ENCODE assay signal across 8 cellular contexts in the genomic region with DNA sequence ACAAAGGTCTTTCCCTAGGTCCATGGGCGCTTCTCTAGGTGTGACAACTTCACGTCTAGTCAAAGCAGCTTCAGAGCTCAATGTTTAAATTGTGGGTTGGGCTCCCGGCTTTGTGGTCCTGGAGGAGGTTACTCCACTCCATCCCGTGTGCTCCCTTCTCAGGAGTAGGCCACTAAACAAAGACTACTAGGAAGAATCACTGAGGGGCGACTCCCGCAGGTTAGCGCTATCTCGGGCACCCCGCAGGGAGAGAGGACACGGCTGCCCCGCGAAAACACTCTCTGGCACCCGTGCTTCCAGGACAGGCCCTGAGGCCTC. TPM values are rescaled to one million over a fixed set of nuclear protein-coding genes. Genes with fewer than 3 reads are reported as not detected.
A peak's percentile ranks its signal among the peaks of the same experiment; 100 is the strongest.
DNase-seq lines count a peak whose midpoint lies in the region; ATAC-seq and TF ChIP-seq lines count a peak whose summit lies in the region.

No MANE protein-coding gene starts in this region.

- DNase-seq in NCI-H2171 treated with DMSO at 0.1 percent for 48 hours (lab: John Stamatoyannopoulos, UW) (peak; percentile 8), NCI-H2171 (lab: John Stamatoyannopoulos, UW) (no peak), left ventricle myocardium superior (no peak), gastrocnemius medialis (peak in 1 of 2 donors; percentile 4), superior temporal gyrus (ENCODE audit: extremely low spot score) (no peak)
- no peak for DNase-seq in activated CD4-positive, alpha-beta memory T cell treated with anti-CD3 and anti-CD28 coated beads, Interleukin-2, amount 10 ng/mL, durations not matched to agents 7 days and 5 days

- H3K27me3 Mint-ChIP-seq in activated CD4-positive, alpha-beta memory T cell treated with anti-CD3 and anti-CD28 coated beads, Interleukin-2, amount 10 ng/mL, durations not matched to agents 7 days and 5 days, result no peaks in the 10 kb centered on the region

- POLR2A ChIA-PET in activated CD4-positive, alpha-beta memory T cell treated with anti-CD3 and anti-CD28 coated beads, Interleukin-2, amount 10 ng/mL, durations not matched to agents 7 days and 5 days (lab: Charles Lee), result interaction anchor here (1.4 to 4.7 kb wide), 3 partner anchors 41 to 61 kb away, joined by 4 to 38 read pairs (median 8); a partner anchor contains a TSS

- in situ Hi-C loops in gastrocnemius medialis (cut with MboI; ENCODE audit: low sequenced_read_pairs in 4 of 4), result loop anchor here (5.0 to 10.0 kb wide), 4 partner anchors 35 to 77 kb away; a partner anchor contains a TSS

- ATAC-seq in HG03457 (IDR thresholded peaks at IDR 0.05; ENCODE audit: unreplicated experiment) (peak; percentile 1), left ventricle myocardium superior (peak; percentile 0), gastrocnemius medialis (peak; percentile 28 to 29), HG03565 (IDR thresholded peaks at IDR 0.05; ENCODE audit: unreplicated experiment) (no peak)

- intact Hi-C loops in left ventricle myocardium superior (cut with micrococcal nuclease) (no loop called here), gastrocnemius medialis (cut with DNase I; ENCODE audit: low total_unique reads) (loop anchor here (1.0 to 2.0 kb wide), 5 partner anchors 41 to 201 kb away; a partner anchor contains a TSS)

- TF ChIP-seq CTCF in gastrocnemius medialis (IDR thresholded peaks at IDR 0.05 in 4 of 5, conservative IDR thresholded peaks at IDR 0.05 in 1 of 5), result no peak

- peak overlapping the region; percentile 83 for H3K4me3 Mint-ChIP-seq in activated CD4-positive, alpha-beta memory T cell treated with anti-CD3 and anti-CD28 coated beads, Interleukin-2, amount 10 ng/mL, durations not matched to agents 7 days and 5 days

- H3K4me1 ChIP-seq in gastrocnemius medialis, result peaks cover 26 to 29% of the 10 kb centered on the region in 2 donors

- CTCF ChIA-PET in activated CD4-positive, alpha-beta memory T cell treated with anti-CD3 and anti-CD28 coated beads, Interleukin-2, amount 10 ng/mL, durations not matched to agents 7 days and 5 days (lab: Charles Lee), result interaction anchor here (0.8 kb wide), 1 partner anchor 45 kb away, joined by 8 read pairs; no protein-coding TSS in a partner anchor

- H3K36me3 Mint-ChIP-seq in activated CD4-positive, alpha-beta memory T cell treated with anti-CD3 and anti-CD28 coated beads, Interleukin-2, amount 10 ng/mL, durations not matched to agents 7 days and 5 days (ENCODE audit: low read depth), result peaks cover 14% of the 10 kb centered on the region

- H3K27ac ChIP-seq in gastrocnemius medialis, result peak overlapping the region; percentile 89 to 97 (median 94)

- H3K27ac Mint-ChIP-seq in activated CD4-positive, alpha-beta memory T cell treated with anti-CD3 and anti-CD28 coated beads, Interleukin-2, amount 10 ng/mL, durations not matched to agents 7 days and 5 days, result peak overlapping the region; percentile 74

- H3K27me3 ChIP-seq in gastrocnemius medialis, result no peaks in the 10 kb centered on the region

- no peak for TF ChIP-seq POLR2A in gastrocnemius medialis (IDR thresholded peaks at IDR 0.05)

- peaks cover 38% of the 10 kb centered on the region for H3K4me1 Mint-ChIP-seq in activated CD4-positive, alpha-beta memory T cell treated with anti-CD3 and anti-CD28 coated beads, Interleukin-2, amount 10 ng/mL, durations not matched to agents 7 days and 5 days

- no peaks in the 10 kb centered on the region for H3K9me3 Mint-ChIP-seq in activated CD4-positive, alpha-beta memory T cell treated with anti-CD3 and anti-CD28 coated beads, Interleukin-2, amount 10 ng/mL, durations not matched to agents 7 days and 5 days

- H3K36me3 ChIP-seq in gastrocnemius medialis, result peaks cover 0 to 24% of the 10 kb centered on the region in 2 donors

- no peaks in the 10 kb centered on the region for H3K9me3 ChIP-seq in gastrocnemius medialis

- peak overlapping the region; percentile 63 to 98 (median 70) for H3K4me3 ChIP-seq in gastrocnemius medialis

RNA-seq across cellular contexts. Expression of a gene that starts 0.5 kb away (rescaled TPM):
- 10 to 100 TPM; 58.8 to 65.0 TPM for total RNA-seq in activated CD4-positive, alpha-beta memory T cell treated with anti-CD3 and anti-CD28 coated beads, Interleukin-2, amount 10 ng/mL, durations not matched to agents 7 days and 5 days
- 49.6 TPM for total RNA-seq in left ventricle myocardium superior
- 10 to 100 TPM; 51.7 to 84.7 (median 66.9) TPM for total RNA-seq in gastrocnemius medialis

RNA-seq across cellular contexts. Expression of a gene that starts 40.9 kb away (rescaled TPM):
- total RNA-seq in activated CD4-positive, alpha-beta memory T cell treated with anti-CD3 and anti-CD28 coated beads, Interleukin-2, amount 10 ng/mL, durations not matched to agents 7 days and 5 days, result 1,000 to 10,000 TPM; 1,064 to 1,081 TPM
- 1,059 TPM for total RNA-seq in left ventricle myocardium superior
- 100 to 1,000 TPM; 691 to 946 (median 810) TPM for total RNA-seq in gastrocnemius medialis

RNA-seq across cellular contexts. Expression of a gene that starts 48.1 kb away (rescaled TPM):
- under 1 TPM; 0.18 to 0.58 TPM for total RNA-seq in activated CD4-positive, alpha-beta memory T cell treated with anti-CD3 and anti-CD28 coated beads, Interleukin-2, amount 10 ng/mL, durations not matched to agents 7 days and 5 days
- total RNA-seq in left ventricle myocardium superior, result 1.5 TPM
- total RNA-seq in gastrocnemius medialis, result 1 to 10 TPM in 1 of 4 donors, under 1 TPM in 2, not detected in 1; 0.13 to 2.4 (median 0.49) TPM
